In genomic region chr14:105501504-105502291, GRCh38 we compare ENCODE assay signal across 1 cellular context.
TF ChIP-seq lines count a peak whose summit lies in the region.

No MANE protein-coding gene starts in this region.

TF ChIP-seq in HepG2, 621 proteins besides CTCF, POLR2A, EP300 and RAD21 (continued from another document):
- TF ChIP-seq, protein P1, sequence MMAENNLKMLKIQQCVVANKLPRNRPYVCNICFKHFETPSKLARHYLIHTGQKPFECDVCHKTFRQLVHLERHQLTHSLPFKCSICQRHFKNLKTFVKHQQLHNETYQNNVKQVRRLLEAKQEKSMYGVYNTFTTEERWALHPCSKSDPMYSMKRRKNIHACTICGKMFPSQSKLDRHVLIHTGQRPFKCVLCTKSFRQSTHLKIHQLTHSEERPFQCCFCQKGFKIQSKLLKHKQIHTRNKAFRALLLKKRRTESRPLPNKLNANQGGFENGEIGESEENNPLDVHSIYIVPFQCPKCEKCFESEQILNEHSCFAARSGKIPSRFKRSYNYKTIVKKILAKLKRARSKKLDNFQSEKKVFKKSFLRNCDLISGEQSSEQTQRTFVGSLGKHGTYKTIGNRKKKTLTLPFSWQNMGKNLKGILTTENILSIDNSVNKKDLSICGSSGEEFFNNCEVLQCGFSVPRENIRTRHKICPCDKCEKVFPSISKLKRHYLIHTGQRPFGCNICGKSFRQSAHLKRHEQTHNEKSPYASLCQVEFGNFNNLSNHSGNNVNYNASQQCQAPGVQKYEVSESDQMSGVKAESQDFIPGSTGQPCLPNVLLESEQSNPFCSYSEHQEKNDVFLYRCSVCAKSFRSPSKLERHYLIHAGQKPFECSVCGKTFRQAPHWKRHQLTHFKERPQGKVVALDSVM (CRISPR knock-in tag; IDR thresholded peaks at IDR 0.05), result peak; percentile 82
- TF ChIP-seq IKZF4 (CRISPR knock-in tag; IDR thresholded peaks at IDR 0.05; ENCODE audit: borderline replicate concordance, low read depth, not compliant biosample characterization), result peak; percentile 15
- no peak for TF ChIP-seq FOXA1 (IDR thresholded peaks at IDR 0.05)
- no peak for TF ChIP-seq FOXA1 (CRISPR knock-in tag; IDR thresholded peaks at IDR 0.05)
